In the genomic region with DNA sequence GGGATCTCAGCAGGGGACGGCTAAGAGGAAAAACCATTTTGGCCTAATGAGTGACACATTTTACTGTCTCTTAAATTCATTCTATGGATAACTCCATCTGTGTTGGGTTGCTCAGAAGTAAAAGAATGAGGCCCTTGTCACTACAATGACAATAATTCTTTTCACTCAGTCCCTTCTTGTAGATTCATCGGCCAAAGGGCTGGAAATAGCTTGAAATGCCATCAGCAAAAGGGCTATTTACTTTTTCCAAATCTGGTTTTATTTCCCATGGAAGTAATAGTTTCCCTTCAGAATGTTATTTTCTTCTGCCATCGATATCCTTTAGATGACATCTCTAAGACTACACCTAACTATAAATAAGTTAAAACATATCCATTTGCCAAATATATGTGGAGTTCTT, we compare ENCODE assay signal across 27 cellular contexts. TPM values are rescaled to one million over a fixed set of nuclear protein-coding genes. Genes with fewer than 3 reads are reported as not detected.
"Had no signal": no experiment of that assay in that cellular context is flagged by ENCODE, and none has a peak within 500 bp of the region (broad histone marks: within the 10 kb centered on the region; RNA-seq: fewer than 3 reads in every experiment).

No MANE protein-coding gene starts in this region.

- H3K27me3 ChIP-seq: foreskin keratinocyte, pancreas, sigmoid colon, thyroid gland had no signal

- H3K27ac ChIP-seq: foreskin keratinocyte, pancreas, thyroid gland had no signal

- H3K36me3 ChIP-seq: pancreas, sigmoid colon, thyroid gland had no signal

- H3K4me1 Mint-ChIP-seq: activated B cell treated with CpG ODN at 0.5 μM for 24 hours; activated CD4-positive, alpha-beta T cell treated with anti-CD3 and anti-CD28 coated beads for 36 hours; activated naive CD8-positive, alpha-beta T cell treated with anti-CD3 and anti-CD28 coated beads, Interleukin-2, amount 10 ng/mL, durations not matched to agents 7 days and 5 days; memory B cell; nephron had no signal

- H3K4me3 ChIP-seq: pancreas, sigmoid colon, thyroid gland had no signal

- H3K27ac Mint-ChIP-seq: activated B cell treated with CpG ODN at 0.5 μM for 24 hours; activated CD4-positive, alpha-beta T cell treated with anti-CD3 and anti-CD28 coated beads for 36 hours; activated naive CD4-positive, alpha-beta T cell treated with anti-CD3 and anti-CD28 coated beads for 36 hours; activated naive CD8-positive, alpha-beta T cell treated with anti-CD3 and anti-CD28 coated beads, Interleukin-2, amount 10 ng/mL, durations not matched to agents 7 days and 5 days; memory B cell; nephron had no signal

- H3K4me1 ChIP-seq: pancreas, thyroid gland had no signal

- H3K4me3 Mint-ChIP-seq: activated B cell treated with CpG ODN at 0.5 μM for 24 hours; activated CD4-positive, alpha-beta T cell treated with anti-CD3 and anti-CD28 coated beads for 36 hours; activated naive CD4-positive, alpha-beta T cell treated with anti-CD3 and anti-CD28 coated beads for 36 hours; activated naive CD8-positive, alpha-beta T cell treated with anti-CD3 and anti-CD28 coated beads, Interleukin-2, amount 10 ng/mL, durations not matched to agents 7 days and 5 days; memory B cell; nephron had no signal

- H3K36me3 Mint-ChIP-seq: activated naive CD8-positive, alpha-beta T cell treated with anti-CD3 and anti-CD28 coated beads, Interleukin-2, amount 10 ng/mL, durations not matched to agents 7 days and 5 days; memory B cell had no signal

- ATAC-seq: activated CD4-positive, alpha-beta T cell treated with anti-CD3 and anti-CD28 coated beads for 36 hours; foreskin keratinocyte had no signal

- DNase-seq: activated B cell treated with CpG ODN at 0.5 μM for 24 hours; activated CD4-positive, alpha-beta T cell treated with anti-CD3 and anti-CD28 coated beads for 36 hours; activated CD4-positive, alpha-beta T cell treated with anti-CD3 and anti-CD28 coated beads, Interleukin-2, amount 50 U/mL, for 4 hours; activated CD8-positive, alpha-beta memory T cell treated with anti-CD3 and anti-CD28 coated beads, Interleukin-2, amount 50 U/mL, for 48 hours; activated effector memory CD4-positive, alpha-beta T cell treated with Interleukin-2 at 50 U/mL for 16 hours; activated naive CD4-positive, alpha-beta T cell treated with anti-CD3 and anti-CD28 coated beads for 36 hours; activated naive CD8-positive, alpha-beta T cell treated with anti-CD3 and anti-CD28 coated beads, Interleukin-2, amount 10 ng/mL, durations not matched to agents 7 days and 5 days; activated T-cell treated with anti-CD3 and anti-CD28 coated beads, Interleukin-2, amount 50 U/mL, for 48 hours; amniotic stem cell; cerebellar nuclear complex; cortex of kidney; foreskin keratinocyte; pancreas; sigmoid colon; stimulated activated CD4-positive, alpha-beta T cell treated with anti-CD3 and anti-CD28 coated beads, Interleukin-2, amount 100 ng/mL, for 48 hours; stimulated activated naive CD4-positive, alpha-beta T cell; T1000; thyroid gland had no signal

- H3K9me3 ChIP-seq: pancreas, sigmoid colon, thyroid gland had no signal

- H3K9me3 Mint-ChIP-seq: activated B cell treated with CpG ODN at 0.5 μM for 24 hours; activated naive CD4-positive, alpha-beta T cell treated with anti-CD3 and anti-CD28 coated beads for 36 hours; activated naive CD8-positive, alpha-beta T cell treated with anti-CD3 and anti-CD28 coated beads, Interleukin-2, amount 10 ng/mL, durations not matched to agents 7 days and 5 days; memory B cell; nephron had no signal

RNA-seq across cellular contexts. Expression of gene MEPE, which starts 7.4 kb away (rescaled TPM):
- total RNA-seq: activated B cell treated with CpG ODN at 0.5 μM for 24 hours; activated CD4-positive, alpha-beta T cell treated with anti-CD3 and anti-CD28 coated beads for 36 hours; activated CD8-positive, alpha-beta memory T cell treated with anti-CD3 and anti-CD28 coated beads for 36 hours; activated naive CD4-positive, alpha-beta T cell treated with anti-CD3 and anti-CD28 coated beads for 36 hours; activated naive CD8-positive, alpha-beta T cell treated with anti-CD3 and anti-CD28 coated beads, Interleukin-2, amount 10 ng/mL, durations not matched to agents 7 days and 5 days; bronchial epithelial cell; foreskin keratinocyte; liver; myocyte; pancreas; renal cortical epithelial cell; sigmoid colon; T-helper 1 cell treated with Interleukin-12 subunit alpha and Interleukin-12 subunit beta and Interleukin-4 antibody, amounts not matched to agents 30 ng/mL and 1 ng/mL, for 36 hours; thyroid gland; ureter had no signal
- polyA plus RNA-seq: foreskin keratinocyte, pancreas, sigmoid colon had no signal

RNA-seq across cellular contexts. Expression of gene IBSP, which starts 40.8 kb away (rescaled TPM):
- total RNA-seq: activated B cell treated with CpG ODN at 0.5 μM for 24 hours; activated CD4-positive, alpha-beta T cell treated with anti-CD3 and anti-CD28 coated beads for 36 hours; activated CD8-positive, alpha-beta memory T cell treated with anti-CD3 and anti-CD28 coated beads for 36 hours; activated naive CD4-positive, alpha-beta T cell treated with anti-CD3 and anti-CD28 coated beads for 36 hours; activated naive CD8-positive, alpha-beta T cell treated with anti-CD3 and anti-CD28 coated beads, Interleukin-2, amount 10 ng/mL, durations not matched to agents 7 days and 5 days; bronchial epithelial cell; foreskin keratinocyte; liver; myocyte; renal cortical epithelial cell; sigmoid colon; T-helper 1 cell treated with Interleukin-12 subunit alpha and Interleukin-12 subunit beta and Interleukin-4 antibody, amounts not matched to agents 30 ng/mL and 1 ng/mL, for 36 hours; thyroid gland; ureter had no signal
- polyA plus RNA-seq: foreskin keratinocyte, liver, pancreas, sigmoid colon had no signal
